Comparison of ENCODE assay signal across 8 cellular contexts in the genomic region with DNA sequence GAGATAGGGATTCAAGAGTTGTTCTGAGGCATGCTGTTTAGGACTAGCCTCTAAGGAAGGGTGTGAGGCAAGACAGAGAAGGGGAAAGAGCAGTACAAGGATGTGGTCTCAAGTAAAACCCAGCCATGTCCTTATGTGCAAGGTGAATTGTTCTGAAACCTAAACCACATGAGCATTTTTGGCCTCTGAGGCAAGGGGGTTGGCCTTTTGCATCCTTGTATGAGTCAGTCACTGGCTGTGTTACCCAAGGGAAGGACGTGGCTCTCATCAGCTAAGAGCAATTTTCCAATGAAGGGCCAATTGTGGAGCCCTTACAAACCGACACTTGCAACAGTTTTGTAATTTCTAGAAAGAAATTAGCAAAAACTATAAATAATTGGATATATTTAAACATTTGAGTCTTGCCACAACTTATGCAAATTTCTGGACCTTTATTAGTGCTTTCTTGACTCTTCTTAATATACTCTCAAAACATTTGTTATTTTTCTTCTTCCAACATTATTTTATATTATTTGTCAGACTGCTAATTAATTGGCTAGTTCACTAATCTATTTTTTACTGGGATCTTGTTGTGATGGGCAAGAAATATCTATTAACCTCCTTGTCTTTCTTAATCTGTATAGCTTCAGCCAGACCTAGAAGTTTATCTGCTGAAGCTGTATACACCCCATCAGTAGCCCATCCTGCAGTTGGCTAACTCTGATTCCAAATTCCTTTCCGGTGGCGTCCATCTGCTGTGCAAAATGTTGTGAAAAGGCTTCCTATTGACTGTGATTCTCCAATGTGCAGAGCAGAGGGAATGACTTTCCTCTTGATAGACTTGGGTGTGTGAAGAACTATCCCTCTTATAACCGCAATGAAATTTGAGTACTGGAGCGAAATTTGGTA.
DNase-seq lines count a peak whose midpoint lies in the region; ATAC-seq, FAIRE-seq and TF ChIP-seq lines count a peak whose summit lies in the region.

No MANE protein-coding gene starts in this region.

- intact Hi-C loops in kidney (cut with DNase I) = no loop called here

- H3K9me3 ChIP-seq in kidney (ENCODE audit: control insufficient read depth in 1 of 2, low read length in 2 of 2) = no peaks in the 10 kb centered on the region

- DNase-seq in GM10248 (ENCODE audit: extremely low spot score) = peak; percentile 29
- DNase-seq in cerebellum (ENCODE audit: low spot score) = peak; percentile 2
- DNase-seq in kidney = no peak
- DNase-seq in NCI-H2171 (lab: John Stamatoyannopoulos, UW) = no peak
- no peak for DNase-seq in anterior cingulate cortex (lab: John Stamatoyannopoulos, UW)
- no peak for DNase-seq in C1 segment of cervical spinal cord (lab: John Stamatoyannopoulos, UW)

- FAIRE-seq in kidney (lab: Jason Lieb, UNC) = no peak

- no peak overlapping the region for H3K4me3 ChIP-seq in kidney (ENCODE audit: low read length in 2 of 2)

- no peak overlapping the region for H3K9ac ChIP-seq in kidney (ENCODE audit: low read length in 2 of 2)

- no peak for TF ChIP-seq CTCF in GM10248 (IDR thresholded peaks at IDR 0.05; ENCODE audit: control extremely low read depth, extremely low read depth, low read depth, missing control alignments)
- TF ChIP-seq CTCF in kidney (IDR thresholded peaks at IDR 0.05; ENCODE audit: borderline replicate concordance, extremely low read depth, insufficient read depth) = no peak

- H3K36me3 ChIP-seq in kidney (ENCODE audit: control insufficient read depth in 1 of 2, insufficient read depth in 2 of 2, low read length in 2 of 2) = no peaks in the 10 kb centered on the region

- no peak overlapping the region for H3K27ac ChIP-seq in kidney (ENCODE audit: low read depth in 2 of 2, low read length in 2 of 2)

- ATAC-seq in GM21447 (IDR thresholded peaks at IDR 0.05; ENCODE audit: unreplicated experiment) (peak; percentile 99), HG03521 (IDR thresholded peaks at IDR 0.05; ENCODE audit: unreplicated experiment) (peak; percentile 99)

- H3K4me1 ChIP-seq in kidney (ENCODE audit: control insufficient read depth in 1 of 2, insufficient read depth in 1 of 2, low read depth in 1 of 2, low read length in 2 of 2) = no peaks in the 10 kb centered on the region

- CTCF ChIA-PET in GM10248 (lab: Yijun Ruan, JAX) = no interaction called here

- POLR2A ChIA-PET in GM10248 (lab: Yijun Ruan, JAX) = no interaction called here

Comparison
In these comparisons a context has a peak if more than half of its experiments do, and no peak if none do; other contexts are left out.
1. DNase-seq: peak in GM10248 (single experiment) and cerebellum (single experiment); none in kidney (single experiment), NCI-H2171 (single experiment), anterior cingulate cortex (0 of 58) and C1 segment of cervical spinal cord (0 of 14).